ENCODE assay signal across 1 cellular context in the genomic region with DNA sequence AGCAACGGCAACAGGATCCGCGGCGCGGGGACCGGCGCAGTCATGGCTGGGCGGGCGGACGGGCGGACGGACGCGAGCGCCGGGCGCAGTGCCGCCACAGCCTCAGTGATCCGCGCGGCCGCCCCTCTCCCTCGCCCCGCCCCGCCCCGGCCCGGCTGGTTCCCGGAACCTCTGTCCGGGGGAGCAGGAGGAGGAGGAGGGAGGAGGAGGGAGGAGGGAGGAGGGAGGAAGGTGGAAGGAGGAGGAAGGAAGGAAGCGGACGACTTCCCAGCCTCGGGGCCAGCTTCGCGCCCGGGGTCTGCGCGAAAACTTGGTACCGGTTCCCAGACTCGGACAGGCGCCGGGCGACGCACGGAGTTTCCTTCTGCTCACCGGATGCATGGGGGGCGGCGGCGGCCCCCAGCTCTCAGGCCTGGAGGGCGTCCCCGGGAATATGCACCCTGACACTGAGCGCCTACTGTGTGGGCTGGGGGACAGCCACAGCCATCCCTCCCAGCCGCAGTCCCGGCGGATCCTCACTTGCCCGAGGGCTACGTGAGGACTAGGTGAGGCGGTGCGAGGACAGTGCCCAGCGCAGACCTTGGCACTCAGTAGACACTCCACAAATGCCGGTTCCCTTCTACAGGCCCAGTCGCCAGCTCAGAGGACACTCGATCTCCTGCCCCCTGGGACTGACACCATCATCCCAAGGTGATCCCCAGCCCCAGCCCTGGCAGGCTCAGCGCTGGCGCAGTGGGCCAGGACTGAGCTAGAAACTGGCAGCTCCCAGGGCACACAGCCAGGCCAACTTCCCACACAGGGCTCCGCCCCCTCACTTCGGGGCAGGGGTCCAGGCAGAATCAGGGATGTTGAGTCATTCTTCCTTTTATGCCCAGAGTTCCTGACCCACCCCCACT.
A peak's percentile ranks its signal among the peaks of the same experiment; 100 is the strongest.
TF ChIP-seq lines count a peak whose summit lies in the region.

A gene with protein sequence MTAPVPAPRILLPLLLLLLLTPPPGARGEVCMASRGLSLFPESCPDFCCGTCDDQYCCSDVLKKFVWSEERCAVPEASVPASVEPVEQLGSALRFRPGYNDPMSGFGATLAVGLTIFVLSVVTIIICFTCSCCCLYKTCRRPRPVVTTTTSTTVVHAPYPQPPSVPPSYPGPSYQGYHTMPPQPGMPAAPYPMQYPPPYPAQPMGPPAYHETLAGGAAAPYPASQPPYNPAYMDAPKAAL (minus strand): TSS at position 124 of the 896 bp plus-strand sequence. CDS start 80 bp downstream, at position 44.

TF ChIP-seq in GM12878, 131 proteins besides CTCF, POLR2A, EP300 and RAD21:
- peak; percentile 95 for TF ChIP-seq NFXL1 (IDR thresholded peaks at IDR 0.05; ENCODE audit: borderline replicate concordance)
- TF ChIP-seq PAX8 (IDR thresholded peaks at IDR 0.05) = no peak
- peak; percentile 15; the same call in 1 of the 2 replicates for TF ChIP-seq LARP7 (IDR thresholded peaks at IDR 0.05)
- TF ChIP-seq TAF1 (IDR thresholded peaks at IDR 0.05; ENCODE audit: borderline replicate concordance, low read depth, low read length) = peak; percentile 32; the same call in 1 of the 2 replicates
- TF ChIP-seq MYC (IDR thresholded peaks at IDR 0.05; ENCODE audit: insufficient read depth, insufficient read length, insufficient replicate concordance, low read length, severe bottlenecking) = no peak
- no peak for TF ChIP-seq SREBF1 (IDR thresholded peaks at IDR 0.05; ENCODE audit: low read length)
- peak; percentile 60; the same call in 1 of the 2 replicates for TF ChIP-seq IKZF1 (conservative IDR thresholded peaks at IDR 0.05)
- no peak for TF ChIP-seq HDAC2 (IDR thresholded peaks at IDR 0.05)
- TF ChIP-seq MYB (IDR thresholded peaks at IDR 0.05; ENCODE audit: borderline replicate concordance, low read depth, low read length) = no peak
- TF ChIP-seq EED (IDR thresholded peaks at IDR 0.05; ENCODE audit: low read depth) = peak; percentile 39; the same call in 1 of the 2 replicates
